In genomic region chr22:20060700-20061480, GRCh38 we compare ENCODE assay signal across 1 cellular context.
TF ChIP-seq lines count a peak whose summit lies in the region.

No MANE protein-coding gene starts in this region.

TF ChIP-seq in K562, 482 proteins besides CTCF, POLR2A, EP300 and RAD21:
- TF ChIP-seq E2F5 (CRISPR knock-in tag; IDR thresholded peaks at IDR 0.05) (no peak), SRSF3 (IDR thresholded peaks at IDR 0.05; ENCODE audit: insufficient read depth, low read length) (peak; percentile 68; the same call in 1 of the 2 replicates), TAF15 (IDR thresholded peaks at IDR 0.05; ENCODE audit: low read depth, low read length) (0 out of 2 replicates have a peak, but pooled peaks have one; percentile 73), MYC (IDR thresholded peaks at IDR 0.05; ENCODE audit: low read depth, low read length) (no peak), MYC (CRISPR knock-in tag; IDR thresholded peaks at IDR 0.05; ENCODE audit: borderline replicate concordance, low read depth) (0 out of 2 replicates have a peak, but pooled peaks have one; percentile 14), XRCC3 (IDR thresholded peaks at IDR 0.05) (no peak), LEF1 (IDR thresholded peaks at IDR 0.05) (no peak), THAP12 (CRISPR knock-in tag; IDR thresholded peaks at IDR 0.05) (peak; percentile 70; the same call in 1 of the 2 replicates), MLX (CRISPR knock-in tag; conservative IDR thresholded peaks at IDR 0.05) (0 out of 4 replicates have a peak, but pooled peaks of 1 of the 2 experiments have one; percentile 13), ZEB2 (IDR thresholded peaks at IDR 0.05) (no peak), FOXK2 (conservative IDR thresholded peaks at IDR 0.05 in 1 of 2, IDR thresholded peaks at IDR 0.05 in 1 of 2; ENCODE audit: low read depth in 2 of 2) (no peak), ZNF274 (IDR thresholded peaks at IDR 0.05; ENCODE audit: borderline replicate concordance, low read depth, low read length) (no peak), XRCC4 (IDR thresholded peaks at IDR 0.05; ENCODE audit: extremely low read depth, insufficient read depth, insufficient read length) (no peak), ZNF551 (CRISPR knock-in tag; IDR thresholded peaks at IDR 0.05) (no peak), PBX2 (CRISPR knock-in tag; IDR thresholded peaks at IDR 0.05; ENCODE audit: low read depth) (0 out of 2 replicates have a peak, but pooled peaks have one; percentile 6), PBX2 (tag; conservative IDR thresholded peaks at IDR 0.05; ENCODE audit: low read depth) (no peak), ATF1 (CRISPR knock-in tag; IDR thresholded peaks at IDR 0.05) (peak; percentile 23; the same call in 1 of the 2 replicates), ATF1 (tag; IDR thresholded peaks at IDR 0.05) (no peak), USF1 (CRISPR knock-in tag; IDR thresholded peaks at IDR 0.05) (no peak), CHAMP1 (IDR thresholded peaks at IDR 0.05) (no peak), ZNF764 (CRISPR knock-in tag; IDR thresholded peaks at IDR 0.05; ENCODE audit: low read depth) (0 out of 2 replicates have a peak, but pooled peaks have one; percentile 5), SREBF1 (IDR thresholded peaks at IDR 0.05; ENCODE audit: borderline replicate concordance, low read depth, low read length) (no peak), HCFC1 (IDR thresholded peaks at IDR 0.05; ENCODE audit: low read depth, low read length) (no peak), CBX1 (IDR thresholded peaks at IDR 0.05; ENCODE audit: low read depth) (peak; percentile 18; the same call in 1 of the 2 replicates), ZNF507 (tag; conservative IDR thresholded peaks at IDR 0.05) (no peak), CEBPG (CRISPR knock-in tag; IDR thresholded peaks at IDR 0.05) (no peak), CEBPG (tag; conservative IDR thresholded peaks at IDR 0.05 in 1 of 2, IDR thresholded peaks at IDR 0.05 in 1 of 2) (no peak), TAL1 (IDR thresholded peaks at IDR 0.05) (no peak), PRMT5 (CRISPR knock-in tag; IDR thresholded peaks at IDR 0.05) (peak; percentile 61; the same call in 1 of the 2 replicates), TSHZ1 (CRISPR knock-in tag; IDR thresholded peaks at IDR 0.05) (no peak), HMG20B (CRISPR knock-in tag; IDR thresholded peaks at IDR 0.05) (no peak), MCM5 (IDR thresholded peaks at IDR 0.05; ENCODE audit: low read depth) (no peak), ARNT (IDR thresholded peaks at IDR 0.05) (no peak), VEZF1 (CRISPR knock-in tag; IDR thresholded peaks at IDR 0.05) (no peak), ZNF124 (CRISPR knock-in tag; IDR thresholded peaks at IDR 0.05) (no peak), THRAP3 (IDR thresholded peaks at IDR 0.05; ENCODE audit: borderline replicate concordance) (no peak), ZNF184 (CRISPR knock-in tag; IDR thresholded peaks at IDR 0.05) (no peak), ETS1 (conservative IDR thresholded peaks at IDR 0.05; ENCODE audit: control insufficient read depth, low read depth, low read length) (no peak), ZNF146 (CRISPR knock-in tag; IDR thresholded peaks at IDR 0.05; ENCODE audit: unreplicated experiment) (peak; percentile 1), ATF6 (CRISPR knock-in tag; IDR thresholded peaks at IDR 0.05) (no peak), NONO (IDR thresholded peaks at IDR 0.05; ENCODE audit: low read depth in 2 of 2, low read length in 1 of 2) (no peak)
